13 cellular contexts compared by ENCODE assay signal in the genomic region with DNA sequence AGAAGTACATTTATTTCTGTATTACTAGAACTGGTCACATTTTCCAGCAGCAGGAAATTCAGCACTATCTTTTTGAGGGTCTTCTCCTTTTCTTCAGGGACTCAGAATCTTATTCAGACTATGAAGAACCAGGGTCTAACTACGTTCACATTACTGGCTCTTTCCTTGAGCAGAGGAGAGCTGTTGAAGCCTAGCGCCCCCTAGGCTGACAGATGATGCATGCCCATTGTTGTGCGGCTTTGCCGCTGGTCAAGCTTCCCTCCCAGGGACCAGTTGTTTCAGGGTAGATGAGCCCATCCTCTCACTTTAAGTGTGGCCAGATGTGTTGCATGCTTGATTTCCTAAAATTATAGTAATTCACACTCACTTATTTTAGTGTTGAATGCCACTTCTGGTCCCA.
DNase-seq lines count a peak whose midpoint lies in the region; ATAC-seq, FAIRE-seq and TF ChIP-seq lines count a peak whose summit lies in the region.
"Had no signal": no experiment of that assay in that cellular context is flagged by ENCODE, and none has a peak within 500 bp of the region (broad histone marks: within the 10 kb centered on the region; RNA-seq: fewer than 3 reads in every experiment).

No MANE protein-coding gene starts in this region.

- no peaks in the 10 kb centered on the region for H3K27me3 ChIP-seq in GM12878 (replicated peaks in 1 of 2; ENCODE audit: control insufficient read depth in 2 of 2, insufficient read depth in 2 of 2, low read length in 1 of 2)

- FAIRE-seq in GM12878 (lab: Jason Lieb, UNC): no peak
- FAIRE-seq: endometrium had no signal

- POLR2A ChIA-PET in GM12878 (lab: Charles Lee): no interaction called here

- 42% methylated on average over 4 of the region's 4 CpGs for WGBS in GM12878 (ENCODE audit: insufficient coverage, insufficient replicate concordance, low lambda C conversion rate, missing lambda C conversion rate)

- H3K9me3 Mint-ChIP-seq in nephron progenitor cell: no peaks in the 10 kb centered on the region

- no peak overlapping the region for H3K4me3 ChIP-seq in GM12875 (ENCODE audit: low read depth, low read length)
- H3K4me3 ChIP-seq in GM12878: no peak overlapping the region
- H3K4me3 ChIP-seq: skin epidermis had no signal

- CTCF ChIA-PET in GM12878 (lab: Yijun Ruan, JAX): interaction anchor here (0.6 to 2.8 kb wide), 9 partner anchors 10 to 652 kb away, joined by 3 to 11 read pairs (median 5); no protein-coding TSS in a partner anchor

- H3K36me3 ChIP-seq in GM12878 (ENCODE audit: control insufficient read depth in 2 of 2, insufficient read depth in 2 of 2, low read length in 1 of 2): no peaks in the 10 kb centered on the region

- H3K36me3 Mint-ChIP-seq in nephron progenitor cell (ENCODE audit: low read depth): no peaks in the 10 kb centered on the region

- H3K27ac ChIP-seq in GM12878 (ENCODE audit: control insufficient read depth, insufficient read depth): no peak overlapping the region
- H3K27ac ChIP-seq: skin epidermis had no signal

- no peak for TF ChIP-seq RAD21 in GM12878 (IDR thresholded peaks at IDR 0.05; ENCODE audit: insufficient read depth, low read depth, low read length)

- H3K9ac ChIP-seq in GM12878 (ENCODE audit: control insufficient read depth, insufficient read depth, low read length): no peak overlapping the region

- in situ Hi-C loops in GM12878 (cut with MboI): no loop called here

- RAD21 ChIA-PET in GM12878 (lab: Charles Lee; ENCODE audit: unreplicated experiment): no interaction called here

- H3K9me3 ChIP-seq in GM12878 (replicated peaks; ENCODE audit: control insufficient read depth, insufficient read depth, low read length): no peaks in the 10 kb centered on the region

- TF ChIP-seq CTCF in GM12875 (IDR thresholded peaks at IDR 0.05; ENCODE audit: borderline replicate concordance, insufficient read depth, low read depth, low read length): peak; percentile 56
- peak; percentile 40 to 46 (median 42); a peak in 5 of 6 replicates for TF ChIP-seq CTCF in GM12878 (IDR thresholded peaks at IDR 0.05 in 2 of 3, conservative IDR thresholded peaks at IDR 0.05 in 1 of 3; ENCODE audit: control insufficient read depth in 2 of 3, extremely low read depth in 1 of 3, insufficient read depth in 1 of 3, low read depth in 3 of 3, low read length in 3 of 3)
- TF ChIP-seq CTCF in nephron progenitor cell (IDR thresholded peaks at IDR 0.05): peak; percentile 27

- H3K4me2 ChIP-seq in GM12878 (ENCODE audit: control insufficient read depth, insufficient read depth): no peak overlapping the region

- no peak for TF ChIP-seq POLR2A in GM12878 (IDR thresholded peaks at IDR 0.05; ENCODE audit: low read depth, low read length)

- no peak for TF ChIP-seq EP300 in GM12878 (IDR thresholded peaks at IDR 0.05; ENCODE audit: borderline replicate concordance in 1 of 2, control insufficient read depth in 1 of 2, low read depth in 2 of 2, low read length in 2 of 2)

- intact Hi-C loops in GM12878 (cut with micrococcal nuclease; ENCODE audit: unreplicated experiment) (loop anchor here (5.0 kb wide), 1 partner anchor 405 kb away; no protein-coding TSS in a partner anchor), sciatic nerve (cut with DNase I) (no loop called here)

- no peaks in the 10 kb centered on the region for H4K20me1 ChIP-seq in GM12878 (ENCODE audit: control insufficient read depth, insufficient read depth)

- H3K4me1 ChIP-seq in GM12878 (ENCODE audit: control insufficient read depth, insufficient read depth, low read length): no peaks in the 10 kb centered on the region

- DNase-seq in GM12878 (ENCODE audit: low read depth, low spot score): no peak
- peak; percentile 31 for DNase-seq in nephron progenitor cell
- no peak for DNase-seq in sciatic nerve (ENCODE audit: low spot score)
- no peak for DNase-seq in 8988T
- DNase-seq: activated gamma-delta T cell; KG1; SIG-M5; stimulated activated naive CD8-positive, alpha-beta T cell treated with anti-CD3 and anti-CD28 coated beads, Interleukin-15, Interleukin-2, amounts not matched to agents 100 U/mL and 50 U/mL, for 24 hours had no signal

- no peak overlapping the region for H3K27ac Mint-ChIP-seq in nephron progenitor cell

- H3K4me3 Mint-ChIP-seq in nephron progenitor cell: no peak overlapping the region

- H3K27me3 Mint-ChIP-seq in nephron progenitor cell (ENCODE audit: low read depth, poor library complexity): no peaks in the 10 kb centered on the region

- H2AFZ ChIP-seq in GM12878 (ENCODE audit: control insufficient read depth, low read depth, low read length): no peak overlapping the region

- no peaks in the 10 kb centered on the region for H3K79me2 ChIP-seq in GM12878 (ENCODE audit: control insufficient read depth, insufficient read depth, low read length)

- peak; percentile 49 for ATAC-seq in HG03103 (IDR thresholded peaks at IDR 0.05; ENCODE audit: low read depth, unreplicated experiment)
- ATAC-seq in GM12878: peak; percentile 61
- ATAC-seq in sciatic nerve: no peak
- ATAC-seq in GM18519 (IDR thresholded peaks at IDR 0.05; ENCODE audit: low FRiP score, unreplicated experiment): no peak
- ATAC-seq: stimulated activated naive CD8-positive, alpha-beta T cell treated with anti-CD3 and anti-CD28 coated beads, Interleukin-15, Interleukin-2, amounts not matched to agents 100 U/mL and 50 U/mL, for 24 hours had no signal

- BruUV-seq in GM12878 (replicated peaks; lab: Mats Ljungman, UMichigan): no TSS peak

- SMC1A ChIA-PET in GM12878 (lab: Charles Lee; ENCODE audit: uncharacterized antibody, unreplicated experiment): interaction anchor here (1.0 to 2.7 kb wide), 2 partner anchors 454 to 650 kb away, joined by 3 to 7 read pairs; no protein-coding TSS in a partner anchor

- no peaks in the 10 kb centered on the region for H3K4me1 Mint-ChIP-seq in nephron progenitor cell

TF ChIP-seq in GM12878, 131 proteins besides CTCF, POLR2A, EP300 and RAD21:
- TF ChIP-seq, protein P1, sequence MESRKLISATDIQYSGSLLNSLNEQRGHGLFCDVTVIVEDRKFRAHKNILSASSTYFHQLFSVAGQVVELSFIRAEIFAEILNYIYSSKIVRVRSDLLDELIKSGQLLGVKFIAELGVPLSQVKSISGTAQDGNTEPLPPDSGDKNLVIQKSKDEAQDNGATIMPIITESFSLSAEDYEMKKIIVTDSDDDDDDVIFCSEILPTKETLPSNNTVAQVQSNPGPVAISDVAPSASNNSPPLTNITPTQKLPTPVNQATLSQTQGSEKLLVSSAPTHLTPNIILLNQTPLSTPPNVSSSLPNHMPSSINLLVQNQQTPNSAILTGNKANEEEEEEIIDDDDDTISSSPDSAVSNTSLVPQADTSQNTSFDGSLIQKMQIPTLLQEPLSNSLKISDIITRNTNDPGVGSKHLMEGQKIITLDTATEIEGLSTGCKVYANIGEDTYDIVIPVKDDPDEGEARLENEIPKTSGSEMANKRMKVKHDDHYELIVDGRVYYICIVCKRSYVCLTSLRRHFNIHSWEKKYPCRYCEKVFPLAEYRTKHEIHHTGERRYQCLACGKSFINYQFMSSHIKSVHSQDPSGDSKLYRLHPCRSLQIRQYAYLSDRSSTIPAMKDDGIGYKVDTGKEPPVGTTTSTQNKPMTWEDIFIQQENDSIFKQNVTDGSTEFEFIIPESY (IDR thresholded peaks at IDR 0.05): no peak
- 0 out of 2 replicates have a peak, but pooled peaks have one; percentile 14 for TF ChIP-seq SMC3 (IDR thresholded peaks at IDR 0.05; ENCODE audit: borderline replicate concordance, low read length)

Comparison
In these comparisons a context has a peak if more than half of its experiments do, and no peak if none do; other contexts are left out.
1. ATAC-seq: peak in HG03103 (single experiment) and GM12878 (single experiment); none in sciatic nerve (single experiment) and GM18519 (single experiment).
2. Peak in every context shown above with its lines, with median percentiles within 50 percentile points of each other: CTCF ChIP-seq.